In genomic region chr13:35471466-35472307, GRCh38 we compare ENCODE assay signal across 10 cellular contexts. TPM values are rescaled to one million over a fixed set of nuclear protein-coding genes. Genes with fewer than 3 reads are reported as not detected.
DNase-seq lines count a peak whose midpoint lies in the region; ATAC-seq and TF ChIP-seq lines count a peak whose summit lies in the region.
"Had no signal": no experiment of that assay in that cellular context is flagged by ENCODE, and none has a peak within 500 bp of the region (broad histone marks: within the 10 kb centered on the region; RNA-seq: fewer than 3 reads in every experiment).

No MANE protein-coding gene starts in this region.

- DNase-seq in ELF-1 (ENCODE audit: low read depth, low spot score): peak; percentile 31
- peak; percentile 57 to 68 for DNase-seq in SJCRH30
- peak; percentile 49 for DNase-seq in fibroblast of the aortic adventitia (ENCODE audit: low read depth)
- DNase-seq in prostate gland (ENCODE audit: low spot score): no peak
- DNase-seq in medulla oblongata (ENCODE audit: extremely low spot score): no peak
- no peak for DNase-seq in NCI-H2171 (lab: John Stamatoyannopoulos, UW)
- DNase-seq in cortex of kidney (lab: John Stamatoyannopoulos, UW): no peak
- no peak for DNase-seq in T-cell
- DNase-seq: activated naive CD4-positive, alpha-beta T cell treated with anti-CD3 and anti-CD28 coated beads for 36 hours; testis had no signal

- WGBS in prostate gland: 42% methylated on average over 38 of the region's 38 CpGs

- peaks cover 25 to 44% (median 33%) of the 10 kb centered on the region in 3 donors for H3K4me1 Mint-ChIP-seq in T-cell

- peaks cover 56 to 66% of the 10 kb centered on the region in 2 donors for H3K27me3 Mint-ChIP-seq in T-cell

- no peak for TF ChIP-seq POLR2A in prostate gland (IDR thresholded peaks at IDR 0.05)

- H3K9me3 ChIP-seq in SJCRH30 (replicated peaks): no peaks in the 10 kb centered on the region
- H3K9me3 ChIP-seq in prostate gland: no peaks in the 10 kb centered on the region
- H3K9me3 ChIP-seq: testis had no signal

- H3K27ac ChIP-seq in SJCRH30: peak overlapping the region; percentile 83
- peak overlapping the region; percentile 65 to 73 for H3K27ac ChIP-seq in prostate gland

- H3K4me3 ChIP-seq in SJCRH30 (peak overlapping the region; percentile 78), fibroblast of the aortic adventitia (ENCODE audit: low read depth, low read length) (peak overlapping the region; percentile 50), prostate gland (peak overlapping the region in 1 of 2 donors; percentile 26)

- H3K4me1 ChIP-seq in SJCRH30 (peaks cover 6% of the 10 kb centered on the region), prostate gland (replicated peaks) (no peaks in the 10 kb centered on the region)
- H3K4me1 ChIP-seq: testis had no signal

- peaks cover 0 to 16% (median 15%) of the 10 kb centered on the region in 3 donors for H3K9me3 Mint-ChIP-seq in T-cell

- no peak overlapping the region for H3K27ac Mint-ChIP-seq in T-cell
- H3K27ac Mint-ChIP-seq: activated naive CD4-positive, alpha-beta T cell treated with anti-CD3 and anti-CD28 coated beads for 36 hours had no signal

- peak overlapping the region in 1 of 3 donors; percentile 54 for H3K4me3 Mint-ChIP-seq in T-cell
- H3K4me3 Mint-ChIP-seq: activated naive CD4-positive, alpha-beta T cell treated with anti-CD3 and anti-CD28 coated beads for 36 hours had no signal

- no peak for TF ChIP-seq CTCF in fibroblast of the aortic adventitia (IDR thresholded peaks at IDR 0.05; ENCODE audit: insufficient read depth, low read length)
- no peak for TF ChIP-seq CTCF in prostate gland (IDR thresholded peaks at IDR 0.05)

- ATAC-seq in T-cell (replicated peaks in 1 of 4): no peak

- peaks cover 7% of the 10 kb centered on the region for H3K36me3 Mint-ChIP-seq in T-cell

- intact Hi-C loops in prostate gland (cut with DNase I): no loop called here

- POLR2A ChIA-PET in T-cell (lab: Charles Lee): no interaction called here

- CTCF ChIA-PET in T-cell (lab: Charles Lee): no interaction called here

- H3K36me3 ChIP-seq in SJCRH30 (no peaks in the 10 kb centered on the region; the same call in 1 of the 2 replicates), prostate gland (no peaks in the 10 kb centered on the region)

- H3K27me3 ChIP-seq in SJCRH30 (no peaks in the 10 kb centered on the region), prostate gland (replicated peaks; ENCODE audit: insufficient read depth) (peaks cover 13% of the 10 kb centered on the region)
- H3K27me3 ChIP-seq: testis had no signal

RNA-seq across cellular contexts. Expression of gene MAB21L1, which starts 4.8 kb away (rescaled TPM):
- 13.4 and 14.0 TPM in 2 replicates for total RNA-seq in SJCRH30 (2014; rRNA removed; shearing (Covaris generic))
- total RNA-seq in fibroblast of the aortic adventitia (ENCODE audit: low replicate concordance) (3.7 TPM in 1 of 2 replicates, not detected in the other), prostate gland (1 to 10 TPM in 1 of 2 donors, under 1 TPM in 1; 0.51 to 3.1 TPM), T-cell (not detected)
- total RNA-seq: activated naive CD4-positive, alpha-beta T cell treated with anti-CD3 and anti-CD28 coated beads for 36 hours; testis had no signal

Comparison
In these comparisons a context has a peak if more than half of its experiments do, and no peak if none do; other contexts are left out.
1. DNase-seq: peak in ELF-1 (single experiment), SJCRH30 (2 of 2) and fibroblast of the aortic adventitia (single experiment); none in prostate gland (single experiment), medulla oblongata (single experiment), NCI-H2171 (single experiment), cortex of kidney (single experiment) and T-cell (0 of 34).